ENCODE assay signal across 1 cellular context in genomic region chr17:7915611-7916382, GRCh38.
TF ChIP-seq lines count a peak whose summit lies in the region.

TSS of gene RNF227 (minus strand) at chr17:7916289. CDS start at chr17:7916195, 94 bp downstream.

TF ChIP-seq in HepG2, 621 proteins besides CTCF, POLR2A, EP300 and RAD21 (continued from another document and continues in another):
- TF ChIP-seq, protein P1, sequence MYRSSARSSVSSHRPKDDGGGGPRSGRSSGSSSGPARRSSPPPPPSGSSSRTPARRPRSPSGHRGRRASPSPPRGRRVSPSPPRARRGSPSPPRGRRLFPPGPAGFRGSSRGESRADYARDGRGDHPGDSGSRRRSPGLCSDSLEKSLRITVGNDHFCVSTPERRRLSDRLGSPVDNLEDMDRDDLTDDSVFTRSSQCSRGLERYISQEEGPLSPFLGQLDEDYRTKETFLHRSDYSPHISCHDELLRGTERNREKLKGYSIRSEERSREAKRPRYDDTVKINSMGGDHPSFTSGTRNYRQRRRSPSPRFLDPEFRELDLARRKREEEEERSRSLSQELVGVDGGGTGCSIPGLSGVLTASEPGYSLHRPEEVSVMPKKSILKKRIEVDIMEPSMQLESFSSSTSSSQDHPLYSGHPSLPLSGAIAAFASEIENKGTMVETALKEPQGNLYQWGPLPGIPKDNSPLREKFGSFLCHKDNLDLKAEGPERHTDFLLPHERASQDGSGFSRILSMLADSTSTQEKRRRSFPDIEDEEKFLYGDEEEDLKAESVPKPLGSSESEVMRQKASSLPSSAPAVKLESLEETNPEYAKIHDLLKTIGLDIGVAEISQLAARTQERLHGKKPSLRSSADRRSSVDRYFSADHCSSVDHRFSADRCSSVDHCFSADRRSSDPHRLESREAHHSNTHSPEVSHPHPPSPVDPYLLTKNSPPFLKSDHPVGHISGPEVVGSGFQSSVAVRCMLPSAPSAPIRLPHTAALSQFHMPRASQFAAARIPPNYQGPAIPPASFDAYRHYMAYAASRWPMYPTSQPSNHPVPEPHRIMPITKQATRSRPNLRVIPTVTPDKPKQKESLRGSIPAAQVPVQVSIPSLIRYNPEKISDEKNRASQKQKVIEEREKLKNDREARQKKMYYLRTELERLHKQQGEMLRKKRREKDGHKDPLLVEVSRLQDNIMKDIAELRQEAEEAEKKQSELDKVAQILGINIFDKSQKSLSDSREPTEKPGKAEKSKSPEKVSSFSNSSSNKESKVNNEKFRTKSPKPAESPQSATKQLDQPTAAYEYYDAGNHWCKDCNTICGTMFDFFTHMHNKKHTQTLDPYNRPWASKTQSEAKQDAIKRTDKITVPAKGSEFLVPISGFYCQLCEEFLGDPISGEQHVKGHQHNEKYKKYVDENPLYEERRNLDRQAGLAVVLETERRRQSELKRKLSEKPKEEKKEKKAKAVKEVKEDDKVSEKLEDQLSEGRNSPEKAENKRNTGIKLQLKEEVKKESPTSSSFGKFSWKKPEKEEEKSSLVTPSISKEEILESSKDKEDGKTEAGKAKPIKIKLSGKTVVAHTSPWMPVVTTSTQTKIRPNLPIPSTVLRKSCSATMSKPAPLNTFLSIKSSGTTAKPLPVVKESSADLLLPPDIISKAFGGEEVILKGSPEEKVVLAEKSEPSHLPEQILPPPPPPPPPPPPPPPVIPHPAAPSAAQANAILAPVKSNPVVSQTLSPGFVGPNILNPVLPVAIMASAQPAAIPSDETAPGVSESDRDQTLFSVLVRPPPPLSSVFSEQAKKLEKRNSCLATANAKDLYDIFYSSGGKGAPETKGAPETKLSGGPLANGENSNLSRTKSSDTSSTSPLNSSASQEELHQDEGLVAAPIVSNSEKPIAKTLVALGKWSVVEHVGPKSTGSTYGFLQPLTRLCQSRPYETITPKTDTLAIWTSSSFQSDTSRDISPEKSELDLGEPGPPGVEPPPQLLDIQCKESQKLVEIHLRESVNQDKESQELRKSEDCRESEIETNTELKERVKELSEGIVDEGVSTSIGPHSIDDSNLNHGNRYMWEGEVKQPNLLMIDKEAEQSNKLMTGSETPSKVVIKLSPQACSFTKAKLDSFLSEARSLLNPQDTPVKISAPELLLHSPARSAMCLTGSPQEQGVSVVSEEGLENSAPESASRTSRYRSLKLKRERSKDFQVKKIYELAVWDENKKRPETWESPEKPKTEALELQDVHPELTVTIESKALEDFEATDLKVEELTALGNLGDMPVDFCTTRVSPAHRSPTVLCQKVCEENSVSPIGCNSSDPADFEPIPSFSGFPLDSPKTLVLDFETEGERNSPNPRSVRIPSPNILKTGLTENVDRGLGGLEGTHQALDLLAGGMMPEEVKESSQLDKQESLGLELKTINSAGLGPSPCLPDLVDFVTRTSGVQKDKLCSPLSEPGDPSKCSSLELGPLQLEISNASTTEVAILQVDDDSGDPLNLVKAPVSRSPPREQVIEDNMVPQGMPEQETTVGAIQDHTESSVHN (CRISPR knock-in tag; IDR thresholded peaks at IDR 0.05), result 0 out of 2 replicates have a peak, but pooled peaks have one; percentile 53
- no peak for TF ChIP-seq ZSCAN22 (CRISPR knock-in tag; IDR thresholded peaks at IDR 0.05)
- TF ChIP-seq ISL2 (CRISPR knock-in tag; IDR thresholded peaks at IDR 0.05), result peak; percentile 55; the same call in 1 of the 2 replicates
- no peak; the same call in 1 of the 2 replicates for TF ChIP-seq MEIS1 (CRISPR knock-in tag; IDR thresholded peaks at IDR 0.05; ENCODE audit: borderline replicate concordance)
- TF ChIP-seq ZBTB7B (CRISPR knock-in tag; IDR thresholded peaks at IDR 0.05), result 0 out of 2 replicates have a peak, but pooled peaks have one; percentile 30
- no peak for TF ChIP-seq THYN1 (CRISPR knock-in tag; IDR thresholded peaks at IDR 0.05; ENCODE audit: borderline replicate concordance, low read depth)
- TF ChIP-seq DPF2 (CRISPR knock-in tag; IDR thresholded peaks at IDR 0.05; ENCODE audit: borderline replicate concordance, low read depth), result no peak
- TF ChIP-seq NAIF1 (CRISPR knock-in tag; IDR thresholded peaks at IDR 0.05; ENCODE audit: borderline replicate concordance), result no peak
- TF ChIP-seq MXI1 (IDR thresholded peaks at IDR 0.05; ENCODE audit: borderline replicate concordance, low read depth, low read length), result no peak
- no peak for TF ChIP-seq HMG20A (CRISPR knock-in tag; IDR thresholded peaks at IDR 0.05; ENCODE audit: borderline replicate concordance)
- TF ChIP-seq MTF1 (CRISPR knock-in tag; IDR thresholded peaks at IDR 0.05), result peak; percentile 88
- peak; percentile 96 for TF ChIP-seq CREB3 (CRISPR knock-in tag; IDR thresholded peaks at IDR 0.05)
- peak; percentile 86 for TF ChIP-seq ZBTB14 (CRISPR knock-in tag; IDR thresholded peaks at IDR 0.05)
- no peak for TF ChIP-seq ZNF713 (CRISPR knock-in tag; IDR thresholded peaks at IDR 0.05)
- TF ChIP-seq ZNF329 (CRISPR knock-in tag; IDR thresholded peaks at IDR 0.05; ENCODE audit: low read depth), result no peak; the same call in 1 of the 2 replicates
- TF ChIP-seq HNRNPLL (IDR thresholded peaks at IDR 0.05; ENCODE audit: low read depth, low read length, poor library complexity, severe bottlenecking), result no peak
- no peak for TF ChIP-seq CAMTA2 (CRISPR knock-in tag; IDR thresholded peaks at IDR 0.05; ENCODE audit: borderline replicate concordance)
- no peak for TF ChIP-seq SMARCE1 (IDR thresholded peaks at IDR 0.05; ENCODE audit: borderline replicate concordance)
- no peak for TF ChIP-seq ATAD3A (CRISPR knock-in tag; IDR thresholded peaks at IDR 0.05)
- no peak for TF ChIP-seq MAZ (IDR thresholded peaks at IDR 0.05; ENCODE audit: borderline replicate concordance, low read depth, low read length)
- TF ChIP-seq MAZ (CRISPR knock-in tag; IDR thresholded peaks at IDR 0.05; ENCODE audit: low read depth), result peak; percentile 88
- no peak for TF ChIP-seq HMGA1 (CRISPR knock-in tag; conservative IDR thresholded peaks at IDR 0.05)
- TF ChIP-seq, protein P2, sequence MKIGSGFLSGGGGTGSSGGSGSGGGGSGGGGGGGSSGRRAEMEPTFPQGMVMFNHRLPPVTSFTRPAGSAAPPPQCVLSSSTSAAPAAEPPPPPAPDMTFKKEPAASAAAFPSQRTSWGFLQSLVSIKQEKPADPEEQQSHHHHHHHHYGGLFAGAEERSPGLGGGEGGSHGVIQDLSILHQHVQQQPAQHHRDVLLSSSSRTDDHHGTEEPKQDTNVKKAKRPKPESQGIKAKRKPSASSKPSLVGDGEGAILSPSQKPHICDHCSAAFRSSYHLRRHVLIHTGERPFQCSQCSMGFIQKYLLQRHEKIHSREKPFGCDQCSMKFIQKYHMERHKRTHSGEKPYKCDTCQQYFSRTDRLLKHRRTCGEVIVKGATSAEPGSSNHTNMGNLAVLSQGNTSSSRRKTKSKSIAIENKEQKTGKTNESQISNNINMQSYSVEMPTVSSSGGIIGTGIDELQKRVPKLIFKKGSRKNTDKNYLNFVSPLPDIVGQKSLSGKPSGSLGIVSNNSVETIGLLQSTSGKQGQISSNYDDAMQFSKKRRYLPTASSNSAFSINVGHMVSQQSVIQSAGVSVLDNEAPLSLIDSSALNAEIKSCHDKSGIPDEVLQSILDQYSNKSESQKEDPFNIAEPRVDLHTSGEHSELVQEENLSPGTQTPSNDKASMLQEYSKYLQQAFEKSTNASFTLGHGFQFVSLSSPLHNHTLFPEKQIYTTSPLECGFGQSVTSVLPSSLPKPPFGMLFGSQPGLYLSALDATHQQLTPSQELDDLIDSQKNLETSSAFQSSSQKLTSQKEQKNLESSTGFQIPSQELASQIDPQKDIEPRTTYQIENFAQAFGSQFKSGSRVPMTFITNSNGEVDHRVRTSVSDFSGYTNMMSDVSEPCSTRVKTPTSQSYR (CRISPR knock-in tag; IDR thresholded peaks at IDR 0.05; ENCODE audit: borderline replicate concordance), result no peak; the same call in 1 of the 2 replicates
- TF ChIP-seq REL (CRISPR knock-in tag; conservative IDR thresholded peaks at IDR 0.05), result 0 out of 2 replicates have a peak, but pooled peaks have one; percentile 69
- TF ChIP-seq ZNF672 (CRISPR knock-in tag; IDR thresholded peaks at IDR 0.05), result no peak
- peak; percentile 65 for TF ChIP-seq SPEN (CRISPR knock-in tag; IDR thresholded peaks at IDR 0.05; ENCODE audit: low read depth)
- TF ChIP-seq SSRP1 (CRISPR knock-in tag; IDR thresholded peaks at IDR 0.05), result no peak
- no peak for TF ChIP-seq ZNF20 (CRISPR knock-in tag; IDR thresholded peaks at IDR 0.05)
- TF ChIP-seq ZNF547 (CRISPR knock-in tag; IDR thresholded peaks at IDR 0.05), result peak; percentile 98
- no peak for TF ChIP-seq HOXA7 (CRISPR knock-in tag; IDR thresholded peaks at IDR 0.05)
- TF ChIP-seq NFE2L2 (IDR thresholded peaks at IDR 0.05; ENCODE audit: low read length), result no peak
- TF ChIP-seq TFE3 (CRISPR knock-in tag; IDR thresholded peaks at IDR 0.05), result peak; percentile 69; the same call in 1 of the 2 replicates
- TF ChIP-seq, protein P3, sequence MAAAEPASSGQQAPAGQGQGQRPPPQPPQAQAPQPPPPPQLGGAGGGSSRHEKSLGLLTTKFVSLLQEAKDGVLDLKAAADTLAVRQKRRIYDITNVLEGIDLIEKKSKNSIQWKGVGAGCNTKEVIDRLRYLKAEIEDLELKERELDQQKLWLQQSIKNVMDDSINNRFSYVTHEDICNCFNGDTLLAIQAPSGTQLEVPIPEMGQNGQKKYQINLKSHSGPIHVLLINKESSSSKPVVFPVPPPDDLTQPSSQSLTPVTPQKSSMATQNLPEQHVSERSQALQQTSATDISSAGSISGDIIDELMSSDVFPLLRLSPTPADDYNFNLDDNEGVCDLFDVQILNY (CRISPR knock-in tag; conservative IDR thresholded peaks at IDR 0.05), result peak; percentile 48; the same call in 1 of the 2 replicates
- no peak for TF ChIP-seq ZNF747 (CRISPR knock-in tag; IDR thresholded peaks at IDR 0.05; ENCODE audit: borderline replicate concordance)
- TF ChIP-seq, protein P4, sequence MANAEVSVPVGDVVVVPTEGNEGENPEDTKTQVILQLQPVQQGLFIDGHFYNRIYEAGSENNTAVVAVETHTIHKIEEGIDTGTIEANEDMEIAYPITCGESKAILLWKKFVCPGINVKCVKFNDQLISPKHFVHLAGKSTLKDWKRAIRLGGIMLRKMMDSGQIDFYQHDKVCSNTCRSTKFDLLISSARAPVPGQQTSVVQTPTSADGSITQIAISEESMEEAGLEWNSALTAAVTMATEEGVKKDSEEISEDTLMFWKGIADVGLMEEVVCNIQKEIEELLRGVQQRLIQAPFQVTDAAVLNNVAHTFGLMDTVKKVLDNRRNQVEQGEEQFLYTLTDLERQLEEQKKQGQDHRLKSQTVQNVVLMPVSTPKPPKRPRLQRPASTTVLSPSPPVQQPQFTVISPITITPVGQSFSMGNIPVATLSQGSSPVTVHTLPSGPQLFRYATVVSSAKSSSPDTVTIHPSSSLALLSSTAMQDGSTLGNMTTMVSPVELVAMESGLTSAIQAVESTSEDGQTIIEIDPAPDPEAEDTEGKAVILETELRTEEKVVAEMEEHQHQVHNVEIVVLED (CRISPR knock-in tag; IDR thresholded peaks at IDR 0.05; ENCODE audit: borderline replicate concordance), result peak; percentile 51; the same call in 1 of the 2 replicates
